Comparison of ENCODE assay signal across 9 cellular contexts in genomic region chr7:46776790-46777189, GRCh38.
A peak's percentile ranks its signal among the peaks of the same experiment; 100 is the strongest.
DNase-seq lines count a peak whose midpoint lies in the region; ATAC-seq and TF ChIP-seq lines count a peak whose summit lies in the region.
"Had no signal": no experiment of that assay in that cellular context is flagged by ENCODE, and none has a peak within 500 bp of the region (broad histone marks: within the 10 kb centered on the region; RNA-seq: fewer than 3 reads in every experiment).

No MANE protein-coding gene starts in this region.

- no peak for TF ChIP-seq EP300 in upper lobe of left lung (IDR thresholded peaks at IDR 0.05)

- 0 to 5% methylated on average over 1 of the region's 1 CpG for WGBS in upper lobe of left lung, 2 donors

- peaks cover 49% of the 10 kb centered on the region for H3K4me1 ChIP-seq in adipocyte (ENCODE audit: control insufficient read depth, insufficient read depth, low read length)
- H3K4me1 ChIP-seq in upper lobe of left lung = peaks cover 0 to 6% (median 0%) of the 10 kb centered on the region in 4 donors

- ATAC-seq in left lobe of liver (peak; percentile 37), upper lobe of left lung (ENCODE audit: low FRiP score in 2 of 2) (no peak)

- H3K36me3 ChIP-seq in adipocyte (ENCODE audit: control insufficient read depth, insufficient read depth, low read length, severe bottlenecking) (no peaks in the 10 kb centered on the region), upper lobe of left lung (no peaks in the 10 kb centered on the region)

- no peak for TF ChIP-seq POLR2A in upper lobe of left lung (IDR thresholded peaks at IDR 0.05)

- H3K27me3 ChIP-seq in adipocyte (replicated peaks; ENCODE audit: control insufficient read depth, insufficient read depth, low read length) = no peaks in the 10 kb centered on the region
- H3K27me3 ChIP-seq in upper lobe of left lung = no peaks in the 10 kb centered on the region

- no peak overlapping the region for H3K27ac ChIP-seq in upper lobe of left lung

- peak; percentile 47 for DNase-seq in COLO829 (ENCODE audit: low spot score)
- DNase-seq in HFF-Myc (ENCODE audit: extremely low read depth, low read depth) = no peak
- DNase-seq in adipocyte (ENCODE audit: low read depth) = peak; percentile 54
- no peak for DNase-seq in left lobe of liver (ENCODE audit: low spot score)
- DNase-seq in COR-L47 (lab: John Stamatoyannopoulos, UW) = no peak
- no peak for DNase-seq in stimulated activated CD4-positive, alpha-beta T cell treated with anti-CD3 and anti-CD28 coated beads, Interleukin-2, amount 100 ng/mL, for 24 hours
- DNase-seq in upper lobe of left lung = no peak
- DNase-seq in DMS79 treated with DMSO at 0.1 percent for 48 hours (lab: John Stamatoyannopoulos, UW) = no peak
- DNase-seq: activated naive CD4-positive, alpha-beta T cell treated with anti-CD3 and anti-CD28 coated beads, Interleukin-2, amount 50 U/mL, for 16 hours had no signal

- H3K4me3 ChIP-seq in HFF-Myc (replicated peaks; ENCODE audit: low read depth, low read length) = no peak overlapping the region
- no peak overlapping the region for H3K4me3 ChIP-seq in adipocyte (ENCODE audit: low read length)
- H3K4me3 ChIP-seq in upper lobe of left lung = no peak overlapping the region

- H3K9me3 ChIP-seq in adipocyte (ENCODE audit: control insufficient read depth, low read length) (peaks cover 7% of the 10 kb centered on the region), upper lobe of left lung (no peaks in the 10 kb centered on the region)

- TF ChIP-seq CTCF in HFF-Myc (IDR thresholded peaks at IDR 0.05; ENCODE audit: low read depth, low read length, missing control alignments) = peak; percentile 54
- TF ChIP-seq CTCF in upper lobe of left lung (IDR thresholded peaks at IDR 0.05) = peak in 3 of 6 experiments; percentile 13 to 28 (median 14)

- H3K9ac ChIP-seq in adipocyte (ENCODE audit: low read length) = peak overlapping the region; percentile 56

Comparison
In these comparisons a context has a peak if more than half of its experiments do, and no peak if none do; other contexts are left out.
1. DNase-seq: peak in COLO829 (single experiment) and adipocyte (single experiment); none in HFF-Myc (single experiment), left lobe of liver (single experiment), COR-L47 (single experiment), stimulated activated CD4-positive, alpha-beta T cell treated with anti-CD3 and anti-CD28 coated beads, Interleukin-2, amount 100 ng/mL, for 24 hours (0 of 2), upper lobe of left lung (0 of 2) and DMS79 treated with DMSO at 0.1 percent for 48 hours (single experiment).